13 cellular contexts compared by ENCODE assay signal in genomic region chr12:182381-182883, GRCh38. TPM values are rescaled to one million over a fixed set of nuclear protein-coding genes. Genes with fewer than 3 reads are reported as not detected.
DNase-seq lines count a peak whose midpoint lies in the region; ATAC-seq and TF ChIP-seq lines count a peak whose summit lies in the region.
"Had no signal": no experiment of that assay in that cellular context is flagged by ENCODE, and none has a peak within 500 bp of the region (broad histone marks: within the 10 kb centered on the region; RNA-seq: fewer than 3 reads in every experiment).

No MANE protein-coding gene starts in this region.

- DNase-seq in SIG-M5 treated with dmso at 0.1 percent for 504 hours (lab: John Stamatoyannopoulos, UW; ENCODE audit: unreplicated experiment), result peak; percentile 23
- no peak for DNase-seq in SIG-M5 (lab: John Stamatoyannopoulos, UW)
- peak; percentile 39 to 64 for DNase-seq in SJSA1 (ENCODE audit: low read depth in 1 of 2, low spot score in 2 of 2)
- peak; percentile 76 for DNase-seq in fibroblast of villous mesenchyme (ENCODE audit: low read depth)
- peak; percentile 58 for DNase-seq in spleen
- no peak for DNase-seq in effector memory CD8-positive, alpha-beta T cell
- no peak for DNase-seq in NCI-H446 (lab: John Stamatoyannopoulos, UW)
- no peak for DNase-seq in WERI-Rb-1
- DNase-seq: activated CD4-positive, alpha-beta T cell treated with anti-CD3 and anti-CD28 coated beads for 1 hour; activated naive CD4-positive, alpha-beta T cell treated with anti-CD3 and anti-CD28 coated beads, Interleukin-2, amount 50 U/mL, for 16 hours; esophagus squamous epithelium had no signal

- TF ChIP-seq POLR2A in spleen (IDR thresholded peaks at IDR 0.05), result no peak

- H3K27ac ChIP-seq in SJSA1 (no peak overlapping the region), spleen (no peak overlapping the region), WERI-Rb-1 (no peak overlapping the region)
- H3K27ac ChIP-seq: esophagus squamous epithelium had no signal

- no peak overlapping the region for H3K4me3 Mint-ChIP-seq in effector memory CD8-positive, alpha-beta T cell
- H3K4me3 Mint-ChIP-seq: stimulated activated effector memory CD8-positive, alpha-beta T cell treated with anti-CD3 and anti-CD28 coated beads, Interleukin-12 subunit alpha, Interleukin-12 subunit beta, amount 100 ng/mL, for 72 hours had no signal

- H3K27me3 Mint-ChIP-seq in effector memory CD8-positive, alpha-beta T cell, result peaks cover 40 to 82% of the 10 kb centered on the region in 2 donors

- no peaks in the 10 kb centered on the region for H3K36me3 ChIP-seq in SJSA1
- no peaks in the 10 kb centered on the region for H3K36me3 ChIP-seq in spleen
- no peaks in the 10 kb centered on the region for H3K36me3 ChIP-seq in WERI-Rb-1
- H3K36me3 ChIP-seq: esophagus squamous epithelium had no signal

- no peak for TF ChIP-seq CTCF in fibroblast of villous mesenchyme (IDR thresholded peaks at IDR 0.05; ENCODE audit: insufficient read depth, low read depth, low read length)
- TF ChIP-seq CTCF in spleen (IDR thresholded peaks at IDR 0.05 in 8 of 11, conservative IDR thresholded peaks at IDR 0.05 in 3 of 11), result no peak
- no peak for TF ChIP-seq CTCF in WERI-Rb-1 (IDR thresholded peaks at IDR 0.05; ENCODE audit: low read depth, low read length)

- H3K4me1 ChIP-seq in SJSA1 (replicated peaks) (peaks cover 12% of the 10 kb centered on the region; the same call in 1 of the 2 replicates), spleen (peaks cover 0 to 26% (median 8%) of the 10 kb centered on the region in 6 donors)

- H3K4me1 Mint-ChIP-seq in effector memory CD8-positive, alpha-beta T cell (ENCODE audit: low read depth in 2 of 2), result peaks cover 7 to 10% of the 10 kb centered on the region in 2 donors

- peaks cover 2% of the 10 kb centered on the region for H3K36me3 Mint-ChIP-seq in effector memory CD8-positive, alpha-beta T cell (ENCODE audit: insufficient read depth)
- H3K36me3 Mint-ChIP-seq: stimulated activated effector memory CD8-positive, alpha-beta T cell treated with anti-CD3 and anti-CD28 coated beads, Interleukin-12 subunit alpha, Interleukin-12 subunit beta, amount 100 ng/mL, for 72 hours had no signal

- ATAC-seq in effector memory CD8-positive, alpha-beta T cell (replicated peaks), result no peak
- ATAC-seq: stimulated activated effector memory CD8-positive, alpha-beta T cell treated with anti-CD3 and anti-CD28 coated beads, Interleukin-12 subunit alpha, Interleukin-12 subunit beta, amount 100 ng/mL, for 72 hours had no signal

- H3K9me3 ChIP-seq in SJSA1 (replicated peaks) (no peaks in the 10 kb centered on the region), spleen (no peaks in the 10 kb centered on the region), WERI-Rb-1 (ENCODE audit: severe bottlenecking) (no peaks in the 10 kb centered on the region)
- H3K9me3 ChIP-seq: esophagus squamous epithelium had no signal

- H3K27me3 ChIP-seq in SJSA1 (replicated peaks) (peaks cover 3% of the 10 kb centered on the region; the same call in 1 of the 2 replicates), spleen (replicated peaks in 1 of 7) (peaks cover 0 to 49% (median 3%) of the 10 kb centered on the region in 7 donors), WERI-Rb-1 (ENCODE audit: insufficient read depth, low read depth, severe bottlenecking) (no peaks in the 10 kb centered on the region)

- WGBS in spleen, 5 donors, result 61 to 78% (median 71%) methylated on average over 6 to 10 of the region's 10 CpGs

- no peak overlapping the region for H3K27ac Mint-ChIP-seq in effector memory CD8-positive, alpha-beta T cell
- H3K27ac Mint-ChIP-seq: stimulated activated effector memory CD8-positive, alpha-beta T cell treated with anti-CD3 and anti-CD28 coated beads, Interleukin-12 subunit alpha, Interleukin-12 subunit beta, amount 100 ng/mL, for 72 hours had no signal

- H3K9me3 Mint-ChIP-seq in effector memory CD8-positive, alpha-beta T cell, result no peaks in the 10 kb centered on the region
- H3K9me3 Mint-ChIP-seq: stimulated activated effector memory CD8-positive, alpha-beta T cell treated with anti-CD3 and anti-CD28 coated beads, Interleukin-12 subunit alpha, Interleukin-12 subunit beta, amount 100 ng/mL, for 72 hours had no signal

- intact Hi-C loops in spleen (cut with DNase I; ENCODE audit: low total_unique reads), result no loop called here

- H3K4me3 ChIP-seq in SJSA1 (no peak overlapping the region), fibroblast of villous mesenchyme (ENCODE audit: low read depth, low read length) (no peak overlapping the region), spleen (no peak overlapping the region), WERI-Rb-1 (ENCODE audit: low read depth, low read length) (no peak overlapping the region)
- H3K4me3 ChIP-seq: esophagus squamous epithelium had no signal

RNA-seq across cellular contexts. Expression of gene SLC6A12, which starts 31.5 kb away (rescaled TPM):
- not detected in 2 replicates for total RNA-seq in SJSA1 (2014; rRNA removed; shearing (Covaris generic))
- total RNA-seq in fibroblast of villous mesenchyme (not detected in 2 replicates), spleen (1 to 10 TPM in 6 of 7 donors, under 1 TPM in 1; 0.91 to 3.1 (median 2.7) TPM)
- 1 to 10 TPM in 1 of 3 donors, under 1 TPM in 2; 0.35 to 1.2 (median 0.50) TPM for polyA plus RNA-seq in spleen
- total RNA-seq: lung microvascular endothelial cell had no signal

Comparison
In these comparisons a context has a peak if more than half of its experiments do, and no peak if none do; other contexts are left out.
1. DNase-seq: peak in SIG-M5 treated with dmso at 0.1 percent for 504 hours (single experiment), SJSA1 (2 of 2), fibroblast of villous mesenchyme (single experiment) and spleen (single experiment); none in SIG-M5 (single experiment), effector memory CD8-positive, alpha-beta T cell (0 of 3), NCI-H446 (0 of 2) and WERI-Rb-1 (single experiment).